In the genomic region with DNA sequence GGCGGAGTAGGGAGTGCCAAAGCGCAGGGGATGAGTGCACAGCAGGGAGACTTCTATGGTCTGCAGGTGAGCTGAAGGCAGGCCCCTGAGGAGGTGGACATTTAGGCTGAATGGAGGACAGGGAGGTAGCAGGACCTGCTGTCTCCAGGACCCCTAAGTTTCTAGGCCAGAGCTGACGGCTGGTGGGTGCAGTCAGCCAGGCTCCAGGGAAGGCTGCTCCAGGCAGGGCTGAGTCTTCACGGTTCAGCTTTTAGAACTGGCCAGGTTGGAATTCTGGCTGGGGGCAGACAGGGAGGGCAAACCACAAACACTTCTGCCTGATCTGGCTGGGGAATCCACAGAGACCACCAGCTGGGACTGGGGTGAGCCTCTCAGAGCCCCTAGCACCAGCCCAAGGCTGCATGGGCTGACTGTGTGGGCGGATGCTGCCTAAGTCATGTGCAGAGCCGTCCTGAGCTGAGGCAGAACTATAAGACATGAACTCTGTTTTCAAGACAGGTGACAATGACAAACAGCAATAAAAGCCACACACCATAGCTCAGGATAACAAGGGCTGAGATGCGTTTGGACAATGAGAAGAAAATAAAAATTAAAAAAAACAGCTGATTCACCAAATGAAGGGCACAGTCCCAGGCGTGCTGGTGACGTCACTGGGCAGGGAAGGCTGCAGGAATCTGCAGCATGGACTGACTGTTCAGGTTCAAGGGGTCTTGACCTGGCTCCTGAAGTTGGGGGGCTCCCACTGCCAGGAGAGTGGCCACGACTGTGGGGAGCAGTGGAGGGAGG, we compare ENCODE assay signal across 8 cellular contexts. TPM values are rescaled to one million over a fixed set of nuclear protein-coding genes. Genes with fewer than 3 reads are reported as not detected.
DNase-seq lines count a peak whose midpoint lies in the region; ATAC-seq and TF ChIP-seq lines count a peak whose summit lies in the region.

No MANE protein-coding gene starts in this region.

- no peaks in the 10 kb centered on the region for H3K79me2 ChIP-seq in DOHH2 (ENCODE audit: control insufficient read depth, low read length)

- no peaks in the 10 kb centered on the region for H3K9me3 ChIP-seq in DOHH2 (ENCODE audit: control insufficient read depth, insufficient read depth, low read length)
- no peaks in the 10 kb centered on the region for H3K9me3 ChIP-seq in Peyer's patch
- H3K9me3 ChIP-seq in esophagus muscularis mucosa = no peaks in the 10 kb centered on the region
- no peaks in the 10 kb centered on the region for H3K9me3 ChIP-seq in neuronal stem cell (replicated peaks in 1 of 2; ENCODE audit: control insufficient read depth in 2 of 2, insufficient read depth in 1 of 2, low read depth in 1 of 2, low read length in 2 of 2)

- TF ChIP-seq CTCF in DOHH2 (IDR thresholded peaks at IDR 0.05; ENCODE audit: low read depth, low read length, poor library complexity, severe bottlenecking) (no peak), Peyer's patch (IDR thresholded peaks at IDR 0.05) (no peak), esophagus muscularis mucosa (IDR thresholded peaks at IDR 0.05) (no peak)

- H2BK12ac ChIP-seq in neuronal stem cell (ENCODE audit: low read length) = peak overlapping the region; percentile 64

- H3K9ac ChIP-seq in neuronal stem cell (ENCODE audit: low read depth, low read length, poor library complexity) = peak overlapping the region; percentile 27

- no peaks in the 10 kb centered on the region for H3K9me2 ChIP-seq in DOHH2 (replicated peaks; ENCODE audit: control insufficient read depth, low read length)

- peak overlapping the region; percentile 70 for H2BK15ac ChIP-seq in neuronal stem cell (ENCODE audit: low read length)

- H3K4me3 ChIP-seq in DOHH2 (ENCODE audit: low read length) = peak overlapping the region; percentile 65
- peak overlapping the region in 1 of 4 donors; percentile 3 for H3K4me3 ChIP-seq in Peyer's patch
- H3K4me3 ChIP-seq in esophagus muscularis mucosa = peak overlapping the region; percentile 13 to 46 (median 38)
- H3K4me3 ChIP-seq in neuronal stem cell (ENCODE audit: low read length in 2 of 2) = peak overlapping the region; percentile 43 to 46

- peak overlapping the region; percentile 85 for H2AK5ac ChIP-seq in neuronal stem cell (ENCODE audit: low read depth, low read length)

- H3F3A ChIP-seq in DOHH2 (ENCODE audit: control insufficient read depth, insufficient read depth) = peaks cover 14% of the 10 kb centered on the region

- H4K8ac ChIP-seq in neuronal stem cell (ENCODE audit: low read depth, low read length) = no peak overlapping the region

- H2BK5ac ChIP-seq in neuronal stem cell (ENCODE audit: low read length) = peak overlapping the region; percentile 92

- H2AFZ ChIP-seq in neuronal stem cell (ENCODE audit: low read length) = no peak overlapping the region

- H3K4me2 ChIP-seq in DOHH2 (ENCODE audit: low read length) (peak overlapping the region; percentile 88), neuronal stem cell (ENCODE audit: insufficient read depth, low read length, poor library complexity, severe bottlenecking) (peak overlapping the region; percentile 70)

- TF ChIP-seq EP300 in esophagus muscularis mucosa (IDR thresholded peaks at IDR 0.05) = peak; percentile 67

- H2BK120ac ChIP-seq in neuronal stem cell (ENCODE audit: low read depth, low read length) = peak overlapping the region; percentile 38

- H3K14ac ChIP-seq in neuronal stem cell (ENCODE audit: low read length) = no peak overlapping the region

- H3K4ac ChIP-seq in neuronal stem cell (ENCODE audit: low read length) = peak overlapping the region; percentile 2

- DNase-seq in Peyer's patch = peak in 2 of 3 donors; percentile 77 to 78
- DNase-seq in esophagus muscularis mucosa (ENCODE audit: extremely low spot score) = no peak
- no peak for DNase-seq in neuronal stem cell (ENCODE audit: low spot score)
- no peak for DNase-seq in SIG-M5 treated with dmso at 0.1 percent for 504 hours (lab: John Stamatoyannopoulos, UW; ENCODE audit: unreplicated experiment)

- no peak for ATAC-seq in HG03039 (IDR thresholded peaks at IDR 0.05; ENCODE audit: unreplicated experiment)
- ATAC-seq in activated CD4-positive, CD25-positive, alpha-beta regulatory T cell treated with anti-CD3 and anti-CD28 coated beads, Interleukin-2, amount 50 U/mL, for 24 hours = no peak
- no peak for ATAC-seq in GM21825 (IDR thresholded peaks at IDR 0.05; ENCODE audit: unreplicated experiment)

- H4K20me1 ChIP-seq in DOHH2 (ENCODE audit: control insufficient read depth, insufficient read depth, low read depth, low read length) = no peaks in the 10 kb centered on the region

- peak overlapping the region; percentile 8 for H4K91ac ChIP-seq in neuronal stem cell (ENCODE audit: low read depth, low read length, poor library complexity)

- TF ChIP-seq POLR2A in Peyer's patch (IDR thresholded peaks at IDR 0.05) = no peak
- TF ChIP-seq POLR2A in esophagus muscularis mucosa (IDR thresholded peaks at IDR 0.05; ENCODE audit: low read depth) = no peak

- WGBS in esophagus muscularis mucosa = 12% methylated on average over 7 of the region's 10 CpGs
- WGBS in neuronal stem cell (ENCODE audit: extremely low coverage in 2 of 2, insufficient read length in 2 of 2, insufficient replicate concordance in 1 of 2), 2 donors = no CpG with 5 or more reads among the region's 10 CpGs

- H3K36me3 ChIP-seq in DOHH2 (ENCODE audit: control insufficient read depth, low read length) (no peaks in the 10 kb centered on the region), Peyer's patch (no peaks in the 10 kb centered on the region), esophagus muscularis mucosa (no peaks in the 10 kb centered on the region), neuronal stem cell (replicated peaks in 1 of 2; ENCODE audit: control insufficient read depth in 2 of 2, insufficient read depth in 2 of 2, low read length in 2 of 2) (no peaks in the 10 kb centered on the region)

- H3K18ac ChIP-seq in neuronal stem cell (ENCODE audit: low read length) = peak overlapping the region; percentile 92

- peaks cover 4% of the 10 kb centered on the region for H3K79me1 ChIP-seq in neuronal stem cell (ENCODE audit: low read depth, low read length)

- H3K4me1 ChIP-seq in DOHH2 (ENCODE audit: control insufficient read depth, low read length) (peaks cover 72% of the 10 kb centered on the region), Peyer's patch (peaks cover 0 to 73% (median 41%) of the 10 kb centered on the region in 4 donors), esophagus muscularis mucosa (peaks cover 82 to 94% (median 91%) of the 10 kb centered on the region in 4 donors), neuronal stem cell (ENCODE audit: control insufficient read depth in 2 of 2, insufficient read depth in 1 of 2, low read depth in 1 of 2, low read length in 2 of 2) (peaks cover 62 to 72% of the 10 kb centered on the region in 2 donors)

- H3K27ac ChIP-seq in DOHH2 (ENCODE audit: low read depth, low read length) (peak overlapping the region; percentile 77), Peyer's patch (peak overlapping the region; percentile 71 to 99 (median 83)), esophagus muscularis mucosa (replicated peaks in 1 of 4) (peak overlapping the region; percentile 95 to 99 (median 98)), neuronal stem cell (replicated peaks; ENCODE audit: low read length) (peak overlapping the region; percentile 94)

- intact Hi-C loops in esophagus muscularis mucosa (cut with DNase I) = no loop called here

- peak overlapping the region; percentile 0 for H3K23ac ChIP-seq in neuronal stem cell (ENCODE audit: low read depth, low read length, poor library complexity)

- H3K27me3 ChIP-seq in DOHH2 (ENCODE audit: control insufficient read depth, low read length) (no peaks in the 10 kb centered on the region), Peyer's patch (no peaks in the 10 kb centered on the region), esophagus muscularis mucosa (no peaks in the 10 kb centered on the region), neuronal stem cell (ENCODE audit: control insufficient read depth in 3 of 3, insufficient read depth in 3 of 3, low read depth in 1 of 3, low read length in 3 of 3) (no peaks in the 10 kb centered on the region)

RNA-seq across cellular contexts. Expression of gene MALAT1, which starts 10.4 kb away (rescaled TPM):
- over 10,000 TPM; 10,683 to 28,425 (median 19,356) TPM for total RNA-seq in Peyer's patch
- total RNA-seq in esophagus muscularis mucosa = over 10,000 TPM in 1 of 4 donors, 1,000 to 10,000 TPM in 3; 2,724 to 15,405 (median 5,373) TPM
- polyA plus RNA-seq in neuronal stem cell (2013, experiment 1 of 2) = 502 TPM
- polyA plus RNA-seq in neuronal stem cell (2013, experiment 2 of 2) = 539 TPM

RNA-seq across cellular contexts. Expression of gene SCYL1, which starts 36.4 kb away (rescaled TPM):
- total RNA-seq in Peyer's patch (10 to 100 TPM; 73.4 to 88.1 (median 79.0) TPM), esophagus muscularis mucosa (100 to 1,000 TPM in 2 of 4 donors, 10 to 100 TPM in 2; 74.3 to 115 (median 104) TPM)
- 43.8 TPM for polyA plus RNA-seq in neuronal stem cell (2013, experiment 1 of 2)
- 47.1 TPM for polyA plus RNA-seq in neuronal stem cell (2013, experiment 2 of 2)

Comparison
In these comparisons a context has a peak if more than half of its experiments do, and no peak if none do; other contexts are left out.
1. DNase-seq: peak in Peyer's patch (2 of 3); none in esophagus muscularis mucosa (single experiment), neuronal stem cell (single experiment) and SIG-M5 treated with dmso at 0.1 percent for 504 hours (single experiment).
2. Peak in every context shown above with its lines, with median percentiles within 50 percentile points of each other: H3K27ac ChIP-seq.